Comparison of ENCODE assay signal across 24 cellular contexts in genomic region chr6:158437571-158437970, GRCh38.
"Had no signal": no experiment of that assay in that cellular context is flagged by ENCODE, and none has a peak within 500 bp of the region (broad histone marks: within the 10 kb centered on the region; RNA-seq: fewer than 3 reads in every experiment).

No MANE protein-coding gene starts in this region.

- H3K27ac ChIP-seq: cardiac muscle cell, Peyer's patch, RWPE1, SJCRH30 had no signal

- H3K4me1 ChIP-seq: Peyer's patch, SJCRH30 had no signal

- H3K27me3 ChIP-seq: cardiac muscle cell, MG63, Peyer's patch, SJCRH30 had no signal

- H3K4me3 ChIP-seq: cardiac muscle cell, MG63, Peyer's patch, SJCRH30 had no signal

- H3K36me3 ChIP-seq: cardiac muscle cell, MG63 had no signal

- ATAC-seq: activated CD8-positive, alpha-beta memory T cell treated with anti-CD3 and anti-CD28 coated beads, Interleukin-2, amount 10 ng/mL, durations not matched to agents 7 days and 5 days; activated CD8-positive, alpha-beta T cell treated with anti-CD3 and anti-CD28 coated beads, Interleukin-2, amount 10 ng/mL, durations not matched to agents 7 days and 5 days; WTC11 had no signal

- DNase-seq: activated CD4-positive, alpha-beta T cell treated with anti-CD3 and anti-CD28 coated beads for 48 hours; activated CD4-positive, alpha-beta T cell treated with anti-CD3 and anti-CD28 coated beads, Interleukin-2, amount 50 U/mL, for 4 hours; activated CD4-positive, CD25-positive, alpha-beta regulatory T cell treated with anti-CD3 and anti-CD28 coated beads, Interleukin-2, amount 50 U/mL, for 72 hours; activated CD8-positive, alpha-beta memory T cell treated with anti-CD3 and anti-CD28 coated beads, Interleukin-2, amount 10 ng/mL, durations not matched to agents 7 days and 5 days; activated CD8-positive, alpha-beta T cell treated with anti-CD3 and anti-CD28 coated beads, Interleukin-2, amount 10 ng/mL, durations not matched to agents 7 days and 5 days; activated effector memory CD4-positive, alpha-beta T cell treated with Interleukin-2 at 50 U/mL for 16 hours; activated naive CD4-positive, alpha-beta T cell; activated T-cell treated with anti-CD3 and anti-CD28 coated beads, Interleukin-2, amount 50 U/mL, for 24 hours; amygdala; MG63; NCI-H1092 treated with DMSO at 0.1 percent for 48 hours; NCI-H1417 treated with DMSO at 0.1 percent for 48 hours; NCI-H1694; NCI-H2029 treated with DMSO at 0.1 percent for 48 hours; NCI-H510A treated with DMSO at 0.1 percent for 48 hours; NCI-H69; Peyer's patch; Right ventricle myocardium superior; SJCRH30; SK-N-SH; T-helper 1 cell had no signal

- H3K9ac ChIP-seq: SK-N-SH had no signal

- H3K9me3 ChIP-seq: MG63, Peyer's patch, SJCRH30, SK-N-SH had no signal
